ENCODE assay signal across 8 cellular contexts in the genomic region with DNA sequence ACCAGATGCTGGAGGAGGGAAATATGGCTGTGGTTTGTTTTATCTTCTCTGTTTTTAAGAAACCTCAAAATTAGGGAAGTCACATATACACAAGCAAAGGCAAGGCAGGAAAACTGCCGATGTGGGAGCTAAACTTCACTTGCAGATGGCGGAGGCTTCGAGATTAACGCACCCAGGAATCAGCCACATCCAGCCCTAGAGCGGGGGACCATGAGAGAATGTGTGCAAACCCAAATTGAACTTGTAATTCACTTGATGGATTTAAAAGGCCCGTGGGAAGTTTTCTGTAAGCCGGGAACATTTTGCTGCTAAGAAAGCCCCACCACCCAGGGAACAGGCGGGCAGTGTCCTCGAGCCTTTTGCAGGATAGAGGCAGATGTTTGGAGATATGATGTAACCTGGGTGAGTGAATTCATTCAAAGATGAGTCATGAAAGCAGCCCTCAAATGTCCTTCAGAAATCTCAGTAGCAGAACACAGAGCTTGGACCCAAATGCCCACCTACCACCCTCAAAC. TPM values are rescaled to one million over a fixed set of nuclear protein-coding genes. Genes with fewer than 3 reads are reported as not detected.
A peak's percentile ranks its signal among the peaks of the same experiment; 100 is the strongest.
DNase-seq lines count a peak whose midpoint lies in the region; ATAC-seq and TF ChIP-seq lines count a peak whose summit lies in the region.

No MANE protein-coding gene starts in this region.

- peak in 1 of 2 donors; percentile 81 for ATAC-seq in upper lobe of left lung (ENCODE audit: low FRiP score in 2 of 2)

- H2AFZ ChIP-seq in GM23248 = peak overlapping the region; percentile 56

- no peaks in the 10 kb centered on the region for H3K79me2 ChIP-seq in GM23248 (ENCODE audit: insufficient read depth)

- DNase-seq in GM23248 (peak; percentile 83), SK-N-MC (ENCODE audit: low read depth, low spot score) (no peak), fibroblast of mammary gland (ENCODE audit: low read depth) (peak; percentile 62), upper lobe of left lung (no peak), BE2C (no peak), HuH-7.5 (ENCODE audit: low spot score) (no peak)
- no peak for DNase-seq in activated effector memory CD4-positive, alpha-beta T cell treated with anti-CD3 and anti-CD28 coated beads, Interleukin-2, amount 50 U/mL, for 16 hours

- no peaks in the 10 kb centered on the region for H3K9me2 ChIP-seq in GM23248 (ENCODE audit: insufficient read depth)

- TF ChIP-seq EP300 in upper lobe of left lung (IDR thresholded peaks at IDR 0.05) = no peak

- H3K4me3 ChIP-seq in BLaER1 treated with 17β-estradiol and CSF1 and Interleukin-3, amounts not matched to agents 10 nM and 100 nM = peak overlapping the region in 6 of 10 experiments; percentile 1 to 49 (median 19); a peak in 9 of 20 replicates
- peak overlapping the region; percentile 50 for H3K4me3 ChIP-seq in GM23248
- H3K4me3 ChIP-seq in SK-N-MC = 0 out of 2 replicates have a peak overlapping the region, but pooled peaks have one; percentile 11
- H3K4me3 ChIP-seq in fibroblast of mammary gland (ENCODE audit: control insufficient read depth, low read depth, low read length) = no peak overlapping the region
- H3K4me3 ChIP-seq in upper lobe of left lung = no peak overlapping the region
- H3K4me3 ChIP-seq in BE2C (ENCODE audit: low read depth, low read length) = no peak overlapping the region

- H4K20me1 ChIP-seq in BLaER1 treated with 17β-estradiol and CSF1 and Interleukin-3, amounts not matched to agents 10 nM and 100 nM = peaks cover 0 to 100% (median 0%) of the 10 kb centered on the region in 11 experiments; a peak in 7 of 22 replicates
- H4K20me1 ChIP-seq in GM23248 (ENCODE audit: insufficient read depth) = no peaks in the 10 kb centered on the region

- TF ChIP-seq POLR2A in upper lobe of left lung (IDR thresholded peaks at IDR 0.05) = no peak

- WGBS in GM23248 (ENCODE audit: low coverage in 1 of 2, low lambda C conversion rate in 2 of 2, missing lambda C conversion rate in 2 of 2), 2 experiments = 7 to 13% methylated on average over 9 of the region's 9 CpGs
- 45 to 61% methylated on average over 9 of the region's 9 CpGs for WGBS in upper lobe of left lung, 2 donors

- no peaks in the 10 kb centered on the region for H3K9me3 ChIP-seq in BLaER1 treated with 17β-estradiol and CSF1 and Interleukin-3, amounts not matched to agents 10 nM and 100 nM (replicated peaks in 1 of 11)
- H3K9me3 ChIP-seq in GM23248 (ENCODE audit: low read depth) = no peaks in the 10 kb centered on the region
- no peaks in the 10 kb centered on the region for H3K9me3 ChIP-seq in SK-N-MC (ENCODE audit: low read depth, low read length)
- H3K9me3 ChIP-seq in upper lobe of left lung = no peaks in the 10 kb centered on the region
- H3K9me3 ChIP-seq in BE2C = no peaks in the 10 kb centered on the region

- peaks cover 0 to 16% (median 0%) of the 10 kb centered on the region in 11 experiments; a peak in 5 of 22 replicates for H3K36me3 ChIP-seq in BLaER1 treated with 17β-estradiol and CSF1 and Interleukin-3, amounts not matched to agents 10 nM and 100 nM
- no peaks in the 10 kb centered on the region for H3K36me3 ChIP-seq in GM23248 (ENCODE audit: low read depth)
- no peaks in the 10 kb centered on the region for H3K36me3 ChIP-seq in SK-N-MC (ENCODE audit: insufficient read depth, low read length)
- H3K36me3 ChIP-seq in upper lobe of left lung = no peaks in the 10 kb centered on the region
- no peaks in the 10 kb centered on the region for H3K36me3 ChIP-seq in BE2C

- H3K4me1 ChIP-seq in BLaER1 treated with 17β-estradiol and CSF1 and Interleukin-3, amounts not matched to agents 10 nM and 100 nM = peaks cover 78 to 91% (median 85%) of the 10 kb centered on the region in 10 experiments
- H3K4me1 ChIP-seq in GM23248 (ENCODE audit: insufficient read depth) (peaks cover 24% of the 10 kb centered on the region), upper lobe of left lung (peaks cover 44 to 84% (median 56%) of the 10 kb centered on the region in 4 donors), BE2C (no peaks in the 10 kb centered on the region)

- peak overlapping the region; percentile 14 to 84 (median 75); a peak in 21 of 22 replicates for H3K27ac ChIP-seq in BLaER1 treated with 17β-estradiol and CSF1 and Interleukin-3, amounts not matched to agents 10 nM and 100 nM
- no peak overlapping the region for H3K27ac ChIP-seq in GM23248
- peak overlapping the region; percentile 72 for H3K27ac ChIP-seq in SK-N-MC
- peak overlapping the region; percentile 10 to 72 (median 40) for H3K27ac ChIP-seq in upper lobe of left lung

- no peaks in the 10 kb centered on the region for H3K27me3 ChIP-seq in BLaER1 treated with 17β-estradiol and CSF1 and Interleukin-3, amounts not matched to agents 10 nM and 100 nM
- H3K27me3 ChIP-seq in GM23248 (replicated peaks; ENCODE audit: insufficient read depth) = 0 out of 2 replicates have a peak, but pooled peaks cover under 1% of the 10 kb centered on the region
- H3K27me3 ChIP-seq in upper lobe of left lung = no peaks in the 10 kb centered on the region
- H3K27me3 ChIP-seq in BE2C = no peaks in the 10 kb centered on the region

- H3K9ac ChIP-seq in BLaER1 treated with 17β-estradiol and CSF1 and Interleukin-3, amounts not matched to agents 10 nM and 100 nM = peak overlapping the region in 10 of 11 experiments; percentile 58 to 74 (median 70); a peak in 19 of 22 replicates
- H3K9ac ChIP-seq in GM23248 = no peak overlapping the region; the same call in 1 of the 2 replicates
- H3K9ac ChIP-seq in SK-N-MC (ENCODE audit: insufficient read length) = no peak overlapping the region

- H3K4me2 ChIP-seq in BLaER1 treated with 17β-estradiol and CSF1 and Interleukin-3, amounts not matched to agents 10 nM and 100 nM = peak overlapping the region; percentile 75 to 94 (median 83)
- peak overlapping the region; percentile 52 for H3K4me2 ChIP-seq in GM23248 (ENCODE audit: unreplicated experiment)

- in situ Hi-C loops in GM23248 (cut with MboI) = no loop called here

- peaks cover 5% of the 10 kb centered on the region; the same call in 1 of the 2 replicates for H3F3A ChIP-seq in GM23248 (ENCODE audit: insufficient read depth)

- TF ChIP-seq CTCF in fibroblast of mammary gland (conservative IDR thresholded peaks at IDR 0.05; ENCODE audit: control insufficient read depth, insufficient read depth, low read depth, low read length) = no peak
- TF ChIP-seq CTCF in upper lobe of left lung (IDR thresholded peaks at IDR 0.05) = no peak
- TF ChIP-seq CTCF in BE2C (IDR thresholded peaks at IDR 0.05; ENCODE audit: low read depth, low read length) = no peak

RNA-seq across cellular contexts. Expression of a gene that starts 39.9 kb away (rescaled TPM):
- total RNA-seq in GM23248 (2014; rRNA removed; shearing (Covaris generic)) = 0.63 and 0.65 TPM in 2 replicates
- polyA plus RNA-seq in GM23248 (2016; fragmentation: Nextera tagmentation; extraction: Ambion mirVana) = 0.13 and 0.18 TPM in 2 replicates
- total RNA-seq in upper lobe of left lung = 100 to 1,000 TPM in 2 of 6 donors, 10 to 100 TPM in 4; 42.8 to 177 (median 74.6) TPM
- polyA plus RNA-seq in BE2C (2012; ENCODE audit: insufficient read depth, insufficient read length, low read depth) = 8.8 TPM

Comparison
In these comparisons a context has a peak if more than half of its experiments do, and no peak if none do; other contexts are left out.
1. H3K4me3 ChIP-seq: peak in BLaER1 treated with 17β-estradiol and CSF1 and Interleukin-3, amounts not matched to agents 10 nM and 100 nM (6 of 10), GM23248 (single experiment) and SK-N-MC (single experiment); none in fibroblast of mammary gland (single experiment), upper lobe of left lung (0 of 4) and BE2C (single experiment).
2. H3K9ac ChIP-seq: peak in BLaER1 treated with 17β-estradiol and CSF1 and Interleukin-3, amounts not matched to agents 10 nM and 100 nM (10 of 11); none in GM23248 (single experiment) and SK-N-MC (single experiment).
3. DNase-seq: peak in GM23248 (single experiment) and fibroblast of mammary gland (single experiment); none in SK-N-MC (single experiment), upper lobe of left lung (0 of 2), BE2C (single experiment), HuH-7.5 (single experiment) and activated effector memory CD4-positive, alpha-beta T cell treated with anti-CD3 and anti-CD28 coated beads, Interleukin-2, amount 50 U/mL, for 16 hours (single experiment).
4. RNA of a gene that starts 39.9 kb away (total RNA-seq): 42.8 to 177 TPM in upper lobe of left lung; 0.63 to 0.65 TPM in GM23248; every median in the first group is over 10 times any median in the second.